8 cellular contexts compared by ENCODE assay signal in genomic region chr15:74937602-74938371, GRCh38. TPM values are rescaled to one million over a fixed set of nuclear protein-coding genes. Genes with fewer than 3 reads are reported as not detected.
DNase-seq lines count a peak whose midpoint lies in the region; ATAC-seq, FAIRE-seq and TF ChIP-seq lines count a peak whose summit lies in the region.

TSS of gene COX5A (minus strand) at chr15:74938073. CDS start at chr15:74938014, 59 bp downstream.

- peak within 1 kb of the TSS; percentile 89 for H3K9ac ChIP-seq in endothelial cell of umbilical vein (replicated peaks; ENCODE audit: extremely low read depth, insufficient read depth, low read length)

- H3K4me2 ChIP-seq in OCI-LY7 (ENCODE audit: low read length) = peak within 1 kb of the TSS; percentile 80
- peak within 1 kb of the TSS; percentile 97 for H3K4me2 ChIP-seq in endothelial cell of umbilical vein (ENCODE audit: insufficient read depth, low read length)

- peak; percentile 82 for TF ChIP-seq POLR2A in endothelial cell of umbilical vein (IDR thresholded peaks at IDR 0.05; ENCODE audit: low read depth, low read length)

- H3K9me1 ChIP-seq in endothelial cell of umbilical vein (replicated peaks; ENCODE audit: control insufficient read depth, extremely low read depth, insufficient read depth, low read length) = no peaks in the 10 kb centered on the region

- H3K27ac ChIP-seq in OCI-LY7 (ENCODE audit: low read depth, low read length, poor library complexity, severe bottlenecking) = peak within 1 kb of the TSS; percentile 73
- peak within 1 kb of the TSS; percentile 60 for H3K27ac ChIP-seq in endothelial cell of umbilical vein (ENCODE audit: insufficient read depth, low read depth, low read length)

- CTCF ChIA-PET in OCI-LY7 (lab: Charles Lee; ENCODE audit: unreplicated experiment) = no interaction called here
- CTCF ChIA-PET in endothelial cell of umbilical vein (lab: Charles Lee) = interaction anchor here (0.6 to 1.8 kb wide), 8 partner anchors 12 to 889 kb away, joined by 3 to 9 read pairs (median 4); partner anchors contain the start of genes CSK, FAM219B and RPP25

- ATAC-seq in GM21528 (IDR thresholded peaks at IDR 0.05; ENCODE audit: low FRiP score, unreplicated experiment) = peak; percentile 80

- BruUV-seq in OCI-LY7 (replicated peaks; lab: Mats Ljungman, UMichigan) (no TSS peak), endothelial cell of umbilical vein (replicated peaks; lab: Mats Ljungman, UMichigan) (no TSS peak)

- peak; percentile 98 for FAIRE-seq in endothelial cell of umbilical vein (lab: Jason Lieb, UNC)

- H3K27me3 ChIP-seq in endothelial cell of umbilical vein (ENCODE audit: control insufficient read depth in 2 of 2, insufficient read depth in 2 of 2, low read length in 2 of 2) = no peaks in the 10 kb centered on the region
- H3K27me3 ChIP-seq in mononuclear cell (ENCODE audit: insufficient read depth, low read length) = no peaks in the 10 kb centered on the region

- peaks cover 29% of the 10 kb centered on the region for H3K36me3 ChIP-seq in OCI-LY7 (ENCODE audit: insufficient read depth, low read length)
- H3K36me3 ChIP-seq in endothelial cell of umbilical vein (ENCODE audit: control insufficient read depth in 2 of 2, extremely low read depth in 1 of 2, insufficient read depth in 2 of 2, low read length in 2 of 2) = no peaks in the 10 kb centered on the region

- H3K9me3 ChIP-seq in OCI-LY7 (ENCODE audit: low read length) = no peaks in the 10 kb centered on the region
- no peaks in the 10 kb centered on the region for H3K9me3 ChIP-seq in endothelial cell of umbilical vein (replicated peaks; ENCODE audit: control insufficient read depth, insufficient read depth, low read length)
- H3K9me3 ChIP-seq in mononuclear cell (ENCODE audit: low read depth, low read length) = no peaks in the 10 kb centered on the region

- intact Hi-C loops in OCI-LY7 (cut with micrococcal nuclease; ENCODE audit: unreplicated experiment) (no loop called here), endothelial cell of umbilical vein (cut with micrococcal nuclease) (loop anchor here (1.0 to 5.0 kb wide), 4 partner anchors 13 to 95 kb away; partner anchors contain the start of genes FAM219B, RPP25 and ULK3)

- H3K4me1 ChIP-seq in OCI-LY7 (ENCODE audit: insufficient read depth, low read length, poor library complexity, severe bottlenecking) = peaks cover 28% of the 10 kb centered on the region
- peaks cover 7% of the 10 kb centered on the region for H3K4me1 ChIP-seq in endothelial cell of umbilical vein (ENCODE audit: control insufficient read depth, extremely low read depth, insufficient read depth, low read length)
- peaks cover 36% of the 10 kb centered on the region for H3K4me1 ChIP-seq in mononuclear cell (ENCODE audit: insufficient read depth, low read length)

- H2AFZ ChIP-seq in OCI-LY7 (ENCODE audit: low read length) = peak within 1 kb of the TSS; percentile 96
- peak within 1 kb of the TSS; percentile 84 for H2AFZ ChIP-seq in endothelial cell of umbilical vein (ENCODE audit: low read depth, low read length)

- H3K79me2 ChIP-seq in OCI-LY7 (ENCODE audit: insufficient read depth, low read depth, low read length) (peaks cover 50% of the 10 kb centered on the region), endothelial cell of umbilical vein (ENCODE audit: control insufficient read depth, insufficient read depth, low read length) (peaks cover 48% of the 10 kb centered on the region)

- H3K9me2 ChIP-seq in OCI-LY7 (ENCODE audit: insufficient read depth, low read length) = no peaks in the 10 kb centered on the region

- peaks cover 6% of the 10 kb centered on the region for H4K20me1 ChIP-seq in OCI-LY7 (ENCODE audit: insufficient read depth, low read length)
- H4K20me1 ChIP-seq in endothelial cell of umbilical vein (replicated peaks; ENCODE audit: control insufficient read depth, extremely low read depth, insufficient read depth, low read length) = no peaks in the 10 kb centered on the region

- DNase-seq in DMS 273 treated with DMSO at 0.1 percent for 48 hours (lab: John Stamatoyannopoulos, UW) = peak; percentile 82
- DNase-seq in HuH-7.5 (ENCODE audit: low spot score) = peak; percentile 79
- DNase-seq in OCI-LY7 (ENCODE audit: low spot score) = peak; percentile 97
- DNase-seq in activated T-cell treated with anti-CD3 and anti-CD28 coated beads for 1 hour (ENCODE audit: low read depth) = peak; percentile 77
- peak; percentile 98 for DNase-seq in endothelial cell of umbilical vein (ENCODE audit: low read depth, low spot score)
- peak; percentile 85 to 87 for DNase-seq in stimulated activated CD8-positive, alpha-beta memory T cell treated with anti-CD3 and anti-CD28 coated beads, Interleukin-2, amount 100 ng/mL, for 48 hours (ENCODE audit: low read depth in 2 of 2)

- dilution Hi-C loops in endothelial cell of umbilical vein (cut with MboI; ENCODE audit: extremely low pct_ligation_motif_present, low sequenced_read_pairs) = no loop called here

- POLR2A ChIA-PET in OCI-LY7 (lab: Charles Lee) = no interaction called here
- POLR2A ChIA-PET in endothelial cell of umbilical vein (lab: Charles Lee) = interaction anchor here (0.6 to 0.7 kb wide), 3 partner anchors 19 to 82 kb away, joined by 3 to 4 read pairs (median 3); partner anchors contain the start of genes FAM219B and RPP25

- TF ChIP-seq CTCF in OCI-LY7 (conservative IDR thresholded peaks at IDR 0.05; ENCODE audit: low read length) (no peak), endothelial cell of umbilical vein (IDR thresholded peaks at IDR 0.05; ENCODE audit: extremely low read depth in 1 of 2, insufficient read depth in 1 of 2, low read depth in 1 of 2, low read length in 2 of 2) (no peak)

- peak within 1 kb of the TSS; percentile 97 for H3K4me3 ChIP-seq in OCI-LY7 (ENCODE audit: low read depth, low read length, poor library complexity, severe bottlenecking)
- peak within 1 kb of the TSS; percentile 92 to 99 (median 99) for H3K4me3 ChIP-seq in endothelial cell of umbilical vein (replicated peaks in 1 of 3; ENCODE audit: insufficient read depth in 1 of 3, low read depth in 1 of 3, low read length in 3 of 3)
- peak within 1 kb of the TSS; percentile 78 for H3K4me3 ChIP-seq in mononuclear cell (ENCODE audit: low read length)

TF ChIP-seq in endothelial cell of umbilical vein, 7 proteins besides CTCF, POLR2A, EP300 and RAD21:
- TF ChIP-seq FOS (IDR thresholded peaks at IDR 0.05; ENCODE audit: borderline replicate concordance, insufficient read depth, low read length) (no peak), JUN (IDR thresholded peaks at IDR 0.05; ENCODE audit: borderline replicate concordance, insufficient read depth, insufficient read length, low read depth) (no peak), EZH2 (IDR thresholded peaks at IDR 0.05; ENCODE audit: borderline replicate concordance, low read depth, low read length, severe bottlenecking) (no peak), MYC (IDR thresholded peaks at IDR 0.05; ENCODE audit: low read depth, low read length) (peak; percentile 66), GATA2 (IDR thresholded peaks at IDR 0.05; ENCODE audit: insufficient read depth, insufficient read length, low read depth, low read length) (no peak), POLR2AphosphoS5 (IDR thresholded peaks at IDR 0.05; ENCODE audit: insufficient read depth, low read depth, low read length) (peak; percentile 90), MAX (IDR thresholded peaks at IDR 0.05; ENCODE audit: insufficient read depth, insufficient read length) (peak; percentile 73)

RNA-seq across cellular contexts. Expression of gene COX5A, which starts in this region (rescaled TPM):
- 87.2 and 168 TPM in 2 replicates for total RNA-seq in OCI-LY7 (2014; rRNA removed; shearing (Covaris generic))
- 364 and 391 TPM in 2 replicates for total RNA-seq in OCI-LY7 (2022)
- total RNA-seq in endothelial cell of umbilical vein = 220 and 232 TPM in 2 replicates
- 102 and 134 TPM in 2 replicates for polyA plus RNA-seq in endothelial cell of umbilical vein
- 233 TPM in 2 replicates for polyA plus RNA-seq in endothelial cell of umbilical vein (2011; cell fraction: cytosol; rRNA removed)
- polyA plus RNA-seq in endothelial cell of umbilical vein (2011; cell fraction: nucleus; rRNA removed) = 90.1 and 97.6 TPM in 2 replicates
- 289 and 323 TPM in 2 replicates for polyA plus RNA-seq in endothelial cell of umbilical vein (2012)
- 31.6 and 42.9 TPM in 2 replicates for polyA minus RNA-seq in endothelial cell of umbilical vein
- polyA minus RNA-seq in endothelial cell of umbilical vein (2011; cell fraction: cytosol; rRNA and poly(A)+ RNA removed) = 293 TPM
- polyA minus RNA-seq in endothelial cell of umbilical vein (2011; cell fraction: nucleus; rRNA and poly(A)+ RNA removed) = 10.9 and 20.1 TPM in 2 replicates
- 39.1 TPM for total RNA-seq in mononuclear cell

Comparison
In these comparisons a context has a peak if more than half of its experiments do, and no peak if none do; other contexts are left out.
1. Peak in every context shown above with its lines: DNase-seq, ATAC-seq, H3K4me3 ChIP-seq and H3K27ac ChIP-seq.